In the genomic region with DNA sequence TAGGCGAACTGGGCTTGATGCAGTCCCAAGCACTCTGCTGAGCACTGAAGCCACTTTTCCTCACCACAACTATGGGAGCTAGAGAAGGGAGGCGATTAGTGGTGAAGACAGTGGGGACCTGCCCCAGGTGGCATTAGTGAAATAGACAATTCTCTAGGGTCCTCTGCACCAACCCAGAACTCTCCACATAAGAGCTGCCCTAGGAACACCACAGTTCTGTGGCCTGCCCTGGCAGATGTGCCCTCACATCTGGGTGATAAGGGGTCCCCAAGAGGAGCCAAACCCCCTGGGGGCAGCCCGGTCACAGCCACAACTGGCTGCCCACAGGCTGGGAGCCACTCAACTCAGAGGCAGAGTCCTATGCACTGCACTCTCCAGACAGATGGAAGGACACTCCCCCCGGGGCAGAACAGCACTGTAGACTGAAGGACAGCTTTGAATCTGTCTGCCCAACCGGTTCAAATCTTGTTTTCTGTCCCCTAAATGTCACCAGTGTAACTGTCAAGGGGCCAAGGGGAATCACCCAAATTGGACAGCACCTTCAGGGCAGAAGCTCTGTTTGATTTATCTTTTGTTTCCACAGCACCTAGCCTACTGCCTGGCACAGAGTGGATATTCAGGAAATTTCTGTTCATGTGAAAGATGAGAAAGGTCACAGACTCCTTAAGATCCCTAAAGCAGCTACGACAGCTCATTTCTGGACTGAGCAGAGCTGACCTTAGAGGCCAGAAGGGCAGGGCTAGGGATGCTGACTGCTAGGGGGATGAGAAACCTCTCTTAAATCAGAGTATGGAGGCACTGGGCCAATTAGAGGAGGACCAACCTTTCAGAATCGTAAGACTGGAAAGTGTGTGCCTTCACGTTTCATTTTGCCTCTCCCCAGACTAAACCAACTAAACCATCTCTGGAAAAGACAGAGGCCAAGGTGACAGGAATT, we compare ENCODE assay signal across 9 cellular contexts. TPM values are rescaled to one million over a fixed set of nuclear protein-coding genes. Genes with fewer than 3 reads are reported as not detected.
DNase-seq lines count a peak whose midpoint lies in the region; ATAC-seq and TF ChIP-seq lines count a peak whose summit lies in the region.
"Had no signal": no experiment of that assay in that cellular context is flagged by ENCODE, and none has a peak within 500 bp of the region (broad histone marks: within the 10 kb centered on the region; RNA-seq: fewer than 3 reads in every experiment).

No MANE protein-coding gene starts in this region.

- ATAC-seq in GM19397 (IDR thresholded peaks at IDR 0.05; ENCODE audit: unreplicated experiment) (peak; percentile 43), foreskin keratinocyte (no peak), mucosa of descending colon (no peak)

- TF ChIP-seq CTCF in foreskin keratinocyte (conservative IDR thresholded peaks at IDR 0.05): no peak
- TF ChIP-seq CTCF in mucosa of descending colon (IDR thresholded peaks at IDR 0.05): no peak

- no peak overlapping the region for H3K4me3 ChIP-seq in ACC112 (ENCODE audit: low read depth, low read length)
- H3K4me3 ChIP-seq in Karpas-422 (ENCODE audit: low read length): peak overlapping the region; percentile 39
- no peak overlapping the region for H3K4me3 ChIP-seq in mucosa of descending colon

- H3K27ac ChIP-seq in ACC112 (ENCODE audit: low read depth, low read length): peak overlapping the region; percentile 5; the same call in 1 of the 2 replicates
- H3K27ac ChIP-seq in Karpas-422 (ENCODE audit: low read length): no peak overlapping the region
- peak overlapping the region; percentile 23 for H3K27ac ChIP-seq in foreskin keratinocyte

- in situ Hi-C loops in ACHN (cut with HindIII; ENCODE audit: low pct_ligation_motif_present, low pct_unique_long_range_greater_than_20kb, low sequenced_read_pairs): no loop called here

- H3K4me2 ChIP-seq in Karpas-422 (ENCODE audit: low read depth, low read length, poor library complexity, severe bottlenecking): peak overlapping the region; percentile 76

- H2AFZ ChIP-seq in ACC112 (ENCODE audit: low read length, unreplicated experiment): no peak overlapping the region
- H2AFZ ChIP-seq in Karpas-422 (ENCODE audit: low read length): no peak overlapping the region

- H4K20me1 ChIP-seq in Karpas-422 (ENCODE audit: insufficient read depth, low read depth, low read length): peaks cover 28% of the 10 kb centered on the region

- peak overlapping the region; percentile 70 for H3K9ac ChIP-seq in Karpas-422 (ENCODE audit: low read length)

- no peaks in the 10 kb centered on the region for H3K9me3 ChIP-seq in Karpas-422 (ENCODE audit: low read length)
- H3K9me3 ChIP-seq in mucosa of descending colon: no peaks in the 10 kb centered on the region

- no peaks in the 10 kb centered on the region for H3K79me2 ChIP-seq in ACC112 (ENCODE audit: control insufficient read depth, insufficient read depth, low read length, unreplicated experiment)
- H3K79me2 ChIP-seq in Karpas-422 (ENCODE audit: low read length): peaks cover 65% of the 10 kb centered on the region

- no peaks in the 10 kb centered on the region for H3K36me3 ChIP-seq in ACC112 (ENCODE audit: insufficient read depth, low read length)
- H3K36me3 ChIP-seq in Karpas-422 (ENCODE audit: insufficient read depth, low read length): peaks cover 24% of the 10 kb centered on the region
- no peaks in the 10 kb centered on the region for H3K36me3 ChIP-seq in mucosa of descending colon (ENCODE audit: low read depth)

- DNase-seq in Karpas-422 (peak; percentile 94), foreskin keratinocyte (no peak), 8988T (no peak), mucosa of descending colon (no peak), NCI-H1436 (lab: John Stamatoyannopoulos, UW) (no peak), ACHN (no peak)
- DNase-seq: NCI-H2081 had no signal

- H3K4me1 ChIP-seq in ACC112 (ENCODE audit: control insufficient read depth, insufficient read depth, low read length, unreplicated experiment) (peaks cover 31% of the 10 kb centered on the region), Karpas-422 (ENCODE audit: low read length) (peaks cover 99% of the 10 kb centered on the region), foreskin keratinocyte (peaks cover 24% of the 10 kb centered on the region), mucosa of descending colon (ENCODE audit: low read depth) (peaks cover 3% of the 10 kb centered on the region)

- H3K9me2 ChIP-seq in Karpas-422 (replicated peaks; ENCODE audit: insufficient read depth, low read length): no peaks in the 10 kb centered on the region

- H3K27me3 ChIP-seq in ACC112 (ENCODE audit: insufficient read depth, low read length) (no peaks in the 10 kb centered on the region), Karpas-422 (ENCODE audit: low read length) (no peaks in the 10 kb centered on the region), foreskin keratinocyte (no peaks in the 10 kb centered on the region)

- intact Hi-C loops in mucosa of descending colon (cut with DNase I, micrococcal nuclease): no loop called here

RNA-seq across cellular contexts. Expression of a gene that starts 41.2 kb away (rescaled TPM):
- total RNA-seq in Karpas-422 (2014; rRNA removed; shearing (Covaris generic); ENCODE audit: low replicate concordance): 79.0 and 132 TPM in 2 replicates
- total RNA-seq in foreskin keratinocyte (11.7 and 11.9 TPM in 2 replicates), mucosa of descending colon (10 to 100 TPM in 2 of 3 donors, 1 to 10 TPM in 1; 9.5 to 90.3 (median 11.7) TPM)
- 3.5 and 3.9 TPM in 2 replicates for polyA plus RNA-seq in foreskin keratinocyte
